12 cellular contexts compared by ENCODE assay signal in genomic region chr17:16484445-16485169, GRCh38. TPM values are rescaled to one million over a fixed set of nuclear protein-coding genes. Genes with fewer than 3 reads are reported as not detected.
DNase-seq lines count a peak whose midpoint lies in the region; FAIRE-seq and TF ChIP-seq lines count a peak whose summit lies in the region.
"Had no signal": no experiment of that assay in that cellular context is flagged by ENCODE, and none has a peak within 500 bp of the region (broad histone marks: within the 10 kb centered on the region; RNA-seq: fewer than 3 reads in every experiment).

No MANE protein-coding gene starts in this region.

- H3K4me1 ChIP-seq in endothelial cell of umbilical vein (ENCODE audit: control insufficient read depth, extremely low read depth, insufficient read depth, low read length) (peaks cover 35% of the 10 kb centered on the region), osteoblast (ENCODE audit: insufficient read depth, low read length) (peaks cover 16% of the 10 kb centered on the region)

- H3K79me2 ChIP-seq in endothelial cell of umbilical vein (ENCODE audit: control insufficient read depth, insufficient read depth, low read length) (no peaks in the 10 kb centered on the region), osteoblast (ENCODE audit: insufficient read depth, low read length) (no peaks in the 10 kb centered on the region)

- H3K4me2 ChIP-seq in endothelial cell of umbilical vein (ENCODE audit: insufficient read depth, low read length) (no peak overlapping the region), osteoblast (ENCODE audit: insufficient read depth, low read length) (no peak overlapping the region)

- H3K27ac ChIP-seq in endothelial cell of umbilical vein (ENCODE audit: insufficient read depth, low read depth, low read length) (no peak overlapping the region), osteoblast (ENCODE audit: low read depth, low read length) (no peak overlapping the region)
- H3K27ac ChIP-seq: pancreas, tibial artery had no signal

- FAIRE-seq in D721Med (lab: Jason Lieb, UNC): no peak
- no peak for FAIRE-seq in endothelial cell of umbilical vein (lab: Jason Lieb, UNC)
- no peak for FAIRE-seq in urothelium cell line (lab: Jason Lieb, UNC)
- FAIRE-seq: pancreas had no signal

- no peak overlapping the region for H3K9ac ChIP-seq in endothelial cell of umbilical vein (replicated peaks; ENCODE audit: extremely low read depth, insufficient read depth, low read length)

- intact Hi-C loops in endothelial cell of umbilical vein (cut with micrococcal nuclease): no loop called here

- DNase-seq in D721Med (ENCODE audit: insufficient read length, low spot score): peak; percentile 4
- peak; percentile 89 for DNase-seq in NCI-H2171 treated with DMSO at 0.1 percent for 48 hours (lab: John Stamatoyannopoulos, UW)
- DNase-seq in endothelial cell of umbilical vein (ENCODE audit: low read depth, low spot score): peak; percentile 21
- DNase-seq in osteoblast (ENCODE audit: insufficient read length, low spot score, missing footprints): peak; percentile 49
- DNase-seq in urothelium cell line (ENCODE audit: low spot score): no peak
- no peak for DNase-seq in activated effector memory CD4-positive, alpha-beta T cell treated with Interleukin-2 at 50 U/mL for 16 hours
- DNase-seq in NOMO-1 treated with dmso at 0.1 percent for 144 hours (lab: John Stamatoyannopoulos, UW; ENCODE audit: unreplicated experiment): no peak
- no peak for DNase-seq in HuH-7 (ENCODE audit: low spot score)
- DNase-seq: NCI-H1417, NCI-H510A, pancreas, tibial artery had no signal

- H3K9me3 ChIP-seq in endothelial cell of umbilical vein (replicated peaks; ENCODE audit: control insufficient read depth, insufficient read depth, low read length) (no peaks in the 10 kb centered on the region), osteoblast (ENCODE audit: low read depth, low read length) (no peaks in the 10 kb centered on the region)
- H3K9me3 ChIP-seq: pancreas, tibial artery had no signal

- H4K20me1 ChIP-seq in endothelial cell of umbilical vein (replicated peaks; ENCODE audit: control insufficient read depth, extremely low read depth, insufficient read depth, low read length) (no peaks in the 10 kb centered on the region), osteoblast (ENCODE audit: insufficient read depth, low read length) (no peaks in the 10 kb centered on the region)

- H2AFZ ChIP-seq in endothelial cell of umbilical vein (ENCODE audit: low read depth, low read length) (peak overlapping the region; percentile 87), osteoblast (ENCODE audit: low read length) (peak overlapping the region; percentile 29)

- dilution Hi-C loops in endothelial cell of umbilical vein (cut with MboI; ENCODE audit: extremely low pct_ligation_motif_present, low sequenced_read_pairs): no loop called here

- H3K4me3 ChIP-seq in endothelial cell of umbilical vein (replicated peaks in 1 of 3; ENCODE audit: insufficient read depth in 1 of 3, low read depth in 1 of 3, low read length in 3 of 3) (no peak overlapping the region), osteoblast (ENCODE audit: insufficient read depth, low read length) (no peak overlapping the region)
- H3K4me3 ChIP-seq: pancreas, tibial artery had no signal

- no TSS peak for BruUV-seq in endothelial cell of umbilical vein (replicated peaks; lab: Mats Ljungman, UMichigan)

- TF ChIP-seq CTCF in D721Med (IDR thresholded peaks at IDR 0.05; ENCODE audit: insufficient read depth, missing control alignments): no peak
- no peak for TF ChIP-seq CTCF in endothelial cell of umbilical vein (IDR thresholded peaks at IDR 0.05; ENCODE audit: extremely low read depth in 1 of 2, insufficient read depth in 1 of 2, low read depth in 1 of 2, low read length in 2 of 2)
- TF ChIP-seq CTCF in osteoblast (IDR thresholded peaks at IDR 0.05; ENCODE audit: extremely low read depth, low read depth, low read length): no peak

- TF ChIP-seq POLR2A in endothelial cell of umbilical vein (IDR thresholded peaks at IDR 0.05; ENCODE audit: low read depth, low read length): no peak

- CTCF ChIA-PET in endothelial cell of umbilical vein (lab: Charles Lee): interaction anchor here (0.7 to 2.7 kb wide), 3 partner anchors 14 to 37 kb away, joined by 5 to 9 read pairs (median 5); no protein-coding TSS in a partner anchor

- POLR2A ChIA-PET in endothelial cell of umbilical vein (lab: Charles Lee): no interaction called here

- no peaks in the 10 kb centered on the region for H3K9me1 ChIP-seq in endothelial cell of umbilical vein (replicated peaks; ENCODE audit: control insufficient read depth, extremely low read depth, insufficient read depth, low read length)

- H3K36me3 ChIP-seq in endothelial cell of umbilical vein (ENCODE audit: control insufficient read depth in 2 of 2, extremely low read depth in 1 of 2, insufficient read depth in 2 of 2, low read length in 2 of 2) (no peaks in the 10 kb centered on the region), osteoblast (ENCODE audit: insufficient read depth, low read length) (no peaks in the 10 kb centered on the region)
- H3K36me3 ChIP-seq: pancreas, tibial artery had no signal

- H3K27me3 ChIP-seq in endothelial cell of umbilical vein (ENCODE audit: control insufficient read depth in 2 of 2, insufficient read depth in 2 of 2, low read length in 2 of 2) (no peaks in the 10 kb centered on the region), osteoblast (ENCODE audit: insufficient read depth, low read length) (no peaks in the 10 kb centered on the region)
- H3K27me3 ChIP-seq: pancreas had no signal

TF ChIP-seq in endothelial cell of umbilical vein, 7 proteins besides CTCF, POLR2A, EP300 and RAD21:
- TF ChIP-seq MAX (IDR thresholded peaks at IDR 0.05; ENCODE audit: insufficient read depth, insufficient read length): no peak
- no peak for TF ChIP-seq FOS (IDR thresholded peaks at IDR 0.05; ENCODE audit: borderline replicate concordance, insufficient read depth, low read length)
- TF ChIP-seq EZH2 (IDR thresholded peaks at IDR 0.05; ENCODE audit: borderline replicate concordance, low read depth, low read length, severe bottlenecking): no peak
- no peak for TF ChIP-seq GATA2 (IDR thresholded peaks at IDR 0.05; ENCODE audit: insufficient read depth, insufficient read length, low read depth, low read length)
- TF ChIP-seq POLR2AphosphoS5 (IDR thresholded peaks at IDR 0.05; ENCODE audit: insufficient read depth, low read depth, low read length): no peak
- no peak for TF ChIP-seq MYC (IDR thresholded peaks at IDR 0.05; ENCODE audit: low read depth, low read length)
- TF ChIP-seq JUN (IDR thresholded peaks at IDR 0.05; ENCODE audit: borderline replicate concordance, insufficient read depth, insufficient read length, low read depth): no peak

RNA-seq across cellular contexts. Expression of gene LRRC75A, which starts 7.4 kb away (rescaled TPM):
- total RNA-seq in endothelial cell of umbilical vein (2.9 and 3.7 TPM in 2 replicates), osteoblast (0.88 and 1.4 TPM in 2 replicates)
- polyA plus RNA-seq in endothelial cell of umbilical vein: 6.1 and 8.1 TPM in 2 replicates
- polyA plus RNA-seq in endothelial cell of umbilical vein (2011; cell fraction: cytosol; rRNA removed): 4.3 and 5.4 TPM in 2 replicates
- polyA plus RNA-seq in endothelial cell of umbilical vein (2011; cell fraction: nucleus; rRNA removed): 5.9 and 6.9 TPM in 2 replicates
- 1.5 and 3.1 TPM in 2 replicates for polyA plus RNA-seq in endothelial cell of umbilical vein (2012)
- 4.6 and 5.7 TPM in 2 replicates for polyA minus RNA-seq in endothelial cell of umbilical vein
- polyA minus RNA-seq in endothelial cell of umbilical vein (2011; cell fraction: cytosol; rRNA and poly(A)+ RNA removed): 0.92 TPM
- 3.8 and 7.3 TPM in 2 replicates for polyA minus RNA-seq in endothelial cell of umbilical vein (2011; cell fraction: nucleus; rRNA and poly(A)+ RNA removed)

Comparison
In these comparisons a context has a peak if more than half of its experiments do, and no peak if none do; other contexts are left out.
1. DNase-seq: peak in D721Med (single experiment), NCI-H2171 treated with DMSO at 0.1 percent for 48 hours (single experiment), endothelial cell of umbilical vein (single experiment) and osteoblast (single experiment); none in urothelium cell line (single experiment), activated effector memory CD4-positive, alpha-beta T cell treated with Interleukin-2 at 50 U/mL for 16 hours (single experiment), NOMO-1 treated with dmso at 0.1 percent for 144 hours (single experiment) and HuH-7 (single experiment).